In genomic region chr1:100362821-100363466, GRCh38 we compare ENCODE assay signal across 16 cellular contexts. TPM values are rescaled to one million over a fixed set of nuclear protein-coding genes. Genes with fewer than 3 reads are reported as not detected.
A peak's percentile ranks its signal among the peaks of the same experiment; 100 is the strongest.
DNase-seq lines count a peak whose midpoint lies in the region; ATAC-seq and TF ChIP-seq lines count a peak whose summit lies in the region.
"Had no signal": no experiment of that assay in that cellular context is flagged by ENCODE, and none has a peak within 500 bp of the region (broad histone marks: within the 10 kb centered on the region; RNA-seq: fewer than 3 reads in every experiment).

No MANE protein-coding gene starts in this region.

- no peak overlapping the region for H3K4me3 ChIP-seq in endodermal cell (ENCODE audit: low read length)
- H3K4me3 ChIP-seq: gastroesophageal sphincter, prostate gland had no signal

- H3K27me3 ChIP-seq in endodermal cell (ENCODE audit: control insufficient read depth, insufficient read depth, low read length, poor library complexity, severe bottlenecking): no peaks in the 10 kb centered on the region
- H3K27me3 ChIP-seq: gastroesophageal sphincter had no signal

- no peak for DNase-seq in activated naive CD8-positive, alpha-beta T cell treated with anti-CD3 and anti-CD28 coated beads, Interleukin-2, amount 10 ng/mL, durations not matched to agents 7 days and 5 days
- DNase-seq in activated naive CD8-positive, alpha-beta T cell treated with anti-CD3 and anti-CD28 coated beads, Interleukin-2, amount 50 U/mL, for 24 hours: no peak
- DNase-seq in NCI-H69 (lab: John Stamatoyannopoulos, UW) (peak; percentile 96), endodermal cell (peak; percentile 75), DMS153 (lab: John Stamatoyannopoulos, UW) (no peak), putamen (ENCODE audit: low spot score) (no peak), SIG-M5 (lab: John Stamatoyannopoulos, UW) (no peak), nucleus accumbens (lab: John Stamatoyannopoulos, UW) (no peak)
- DNase-seq: activated CD4-positive, alpha-beta T cell treated with anti-CD3 and anti-CD28 coated beads for 48 hours; activated effector memory CD4-positive, alpha-beta T cell treated with Interleukin-2 at 50 U/mL for 16 hours; AML-193; HCEC 1CT; NCI-H345 had no signal

- H3K9me3 Mint-ChIP-seq in activated naive CD8-positive, alpha-beta T cell treated with anti-CD3 and anti-CD28 coated beads, Interleukin-2, amount 10 ng/mL, durations not matched to agents 7 days and 5 days: no peaks in the 10 kb centered on the region
- H3K9me3 Mint-ChIP-seq in activated naive CD8-positive, alpha-beta T cell treated with anti-CD3 and anti-CD28 coated beads, Interleukin-2, amount 50 U/mL, for 24 hours: no peaks in the 10 kb centered on the region
- no peaks in the 10 kb centered on the region for H3K9me3 Mint-ChIP-seq in endodermal cell
- H3K9me3 Mint-ChIP-seq: type B pancreatic cell had no signal

- H3K36me3 ChIP-seq in endodermal cell (ENCODE audit: control insufficient read depth, insufficient read depth, low read length): peaks cover 29% of the 10 kb centered on the region
- H3K36me3 ChIP-seq: gastroesophageal sphincter, prostate gland had no signal

- ATAC-seq in activated naive CD8-positive, alpha-beta T cell treated with anti-CD3 and anti-CD28 coated beads, Interleukin-2, amount 10 ng/mL, durations not matched to agents 7 days and 5 days (ENCODE audit: low read depth): no peak
- no peak for ATAC-seq in activated naive CD8-positive, alpha-beta T cell treated with anti-CD3 and anti-CD28 coated beads, Interleukin-2, amount 50 U/mL, for 24 hours
- ATAC-seq: gastroesophageal sphincter had no signal

- 96 to 100% methylated on average over 5 to 15 of the region's 16 CpGs for WGBS in endodermal cell (ENCODE audit: insufficient coverage in 1 of 2, insufficient read length in 1 of 2), 2 experiments

- H3K9ac ChIP-seq in endodermal cell (ENCODE audit: extremely low read depth, low read length, poor library complexity, severe bottlenecking): no peak overlapping the region

- TF ChIP-seq CTCF in endodermal cell (conservative IDR thresholded peaks at IDR 0.05): no peak

- peak overlapping the region; percentile 13 for H3K27ac Mint-ChIP-seq in activated naive CD8-positive, alpha-beta T cell treated with anti-CD3 and anti-CD28 coated beads, Interleukin-2, amount 10 ng/mL, durations not matched to agents 7 days and 5 days
- no peak overlapping the region for H3K27ac Mint-ChIP-seq in activated naive CD8-positive, alpha-beta T cell treated with anti-CD3 and anti-CD28 coated beads, Interleukin-2, amount 50 U/mL, for 24 hours
- H3K27ac Mint-ChIP-seq in endodermal cell: no peak overlapping the region
- H3K27ac Mint-ChIP-seq: type B pancreatic cell had no signal

- no peak overlapping the region for H3K27ac ChIP-seq in endodermal cell (ENCODE audit: low read depth, low read length)
- H3K27ac ChIP-seq: gastroesophageal sphincter, prostate gland had no signal

- peaks cover 46% of the 10 kb centered on the region for H3K36me3 Mint-ChIP-seq in activated naive CD8-positive, alpha-beta T cell treated with anti-CD3 and anti-CD28 coated beads, Interleukin-2, amount 10 ng/mL, durations not matched to agents 7 days and 5 days
- H3K36me3 Mint-ChIP-seq in activated naive CD8-positive, alpha-beta T cell treated with anti-CD3 and anti-CD28 coated beads, Interleukin-2, amount 50 U/mL, for 24 hours (ENCODE audit: low read depth): peaks cover 20% of the 10 kb centered on the region
- H3K36me3 Mint-ChIP-seq in endodermal cell (ENCODE audit: low read depth): peaks cover 21% of the 10 kb centered on the region

- no peaks in the 10 kb centered on the region for H3K4me1 ChIP-seq in endodermal cell (ENCODE audit: control insufficient read depth, insufficient read depth, low read length)

- H3K27me3 Mint-ChIP-seq in activated naive CD8-positive, alpha-beta T cell treated with anti-CD3 and anti-CD28 coated beads, Interleukin-2, amount 10 ng/mL, durations not matched to agents 7 days and 5 days: no peaks in the 10 kb centered on the region
- no peaks in the 10 kb centered on the region for H3K27me3 Mint-ChIP-seq in activated naive CD8-positive, alpha-beta T cell treated with anti-CD3 and anti-CD28 coated beads, Interleukin-2, amount 50 U/mL, for 24 hours
- H3K27me3 Mint-ChIP-seq in endodermal cell (ENCODE audit: insufficient read depth): no peaks in the 10 kb centered on the region
- H3K27me3 Mint-ChIP-seq: type B pancreatic cell had no signal

- no peak overlapping the region for H3K4me3 Mint-ChIP-seq in activated naive CD8-positive, alpha-beta T cell treated with anti-CD3 and anti-CD28 coated beads, Interleukin-2, amount 10 ng/mL, durations not matched to agents 7 days and 5 days
- H3K4me3 Mint-ChIP-seq in activated naive CD8-positive, alpha-beta T cell treated with anti-CD3 and anti-CD28 coated beads, Interleukin-2, amount 50 U/mL, for 24 hours: no peak overlapping the region
- H3K4me3 Mint-ChIP-seq in endodermal cell: no peak overlapping the region
- H3K4me3 Mint-ChIP-seq: type B pancreatic cell had no signal

- POLR2A ChIA-PET in activated naive CD8-positive, alpha-beta T cell treated with anti-CD3 and anti-CD28 coated beads, Interleukin-2, amount 10 ng/mL, durations not matched to agents 7 days and 5 days (lab: Charles Lee): no interaction called here

- H3K4me1 Mint-ChIP-seq in activated naive CD8-positive, alpha-beta T cell treated with anti-CD3 and anti-CD28 coated beads, Interleukin-2, amount 10 ng/mL, durations not matched to agents 7 days and 5 days: peaks cover 29% of the 10 kb centered on the region
- H3K4me1 Mint-ChIP-seq in activated naive CD8-positive, alpha-beta T cell treated with anti-CD3 and anti-CD28 coated beads, Interleukin-2, amount 50 U/mL, for 24 hours: peaks cover 64% of the 10 kb centered on the region
- H3K4me1 Mint-ChIP-seq in endodermal cell: peaks cover 34% of the 10 kb centered on the region

- no peaks in the 10 kb centered on the region for H3K9me3 ChIP-seq in endodermal cell (ENCODE audit: control insufficient read depth, low read length)
- H3K9me3 ChIP-seq: gastroesophageal sphincter, prostate gland had no signal

RNA-seq across cellular contexts. Expression of gene CDC14A, which starts 10.6 kb away (rescaled TPM):
- total RNA-seq in activated naive CD8-positive, alpha-beta T cell treated with anti-CD3 and anti-CD28 coated beads, Interleukin-2, amount 10 ng/mL, durations not matched to agents 7 days and 5 days: 10 to 100 TPM; 39.9 to 44.9 TPM
- 10 to 100 TPM; 14.5 to 17.6 TPM for total RNA-seq in endodermal cell
- polyA plus RNA-seq in endodermal cell (2013, experiment 1 of 2): 9.9 TPM
- polyA plus RNA-seq in endodermal cell (2013, experiment 2 of 2): 10.4 TPM

Comparison
In these comparisons a context has a peak if more than half of its experiments do, and no peak if none do; other contexts are left out.
1. DNase-seq: peak in NCI-H69 (single experiment) and endodermal cell (single experiment); none in activated naive CD8-positive, alpha-beta T cell treated with anti-CD3 and anti-CD28 coated beads, Interleukin-2, amount 10 ng/mL, durations not matched to agents 7 days and 5 days (single experiment), activated naive CD8-positive, alpha-beta T cell treated with anti-CD3 and anti-CD28 coated beads, Interleukin-2, amount 50 U/mL, for 24 hours (single experiment), DMS153 (single experiment), putamen (single experiment), SIG-M5 (single experiment) and nucleus accumbens (0 of 56).